ENCODE assay signal across 20 cellular contexts in the genomic region with DNA sequence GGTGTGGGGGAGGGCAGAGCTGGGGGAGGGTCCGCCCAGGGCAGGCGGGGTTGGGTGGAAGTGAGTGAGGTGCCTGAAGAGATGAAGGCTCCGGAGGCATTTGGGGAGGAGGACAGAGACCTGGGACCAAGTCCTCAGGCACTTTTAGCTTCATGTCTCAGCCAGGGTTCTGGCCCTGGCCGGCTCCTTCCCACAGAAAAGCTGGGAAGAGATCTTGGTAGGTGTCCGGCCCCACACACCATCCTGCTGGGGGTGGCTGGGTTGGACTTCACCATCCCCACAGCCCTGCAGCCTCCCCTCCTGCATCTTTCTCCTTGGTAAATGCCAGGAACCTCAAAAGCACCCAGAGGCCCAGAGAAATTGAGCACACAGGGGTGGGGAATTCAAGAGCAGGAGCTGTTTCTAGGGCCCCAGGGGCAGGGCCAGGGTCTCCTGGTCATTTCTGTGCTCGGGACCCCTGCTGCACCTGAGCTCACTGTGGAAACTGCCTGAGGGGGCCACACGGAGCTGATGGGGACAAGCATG.
DNase-seq lines count a peak whose midpoint lies in the region; ATAC-seq and TF ChIP-seq lines count a peak whose summit lies in the region.
"Had no signal": no experiment of that assay in that cellular context is flagged by ENCODE, and none has a peak within 500 bp of the region (broad histone marks: within the 10 kb centered on the region; RNA-seq: fewer than 3 reads in every experiment).

No MANE protein-coding gene starts in this region.

- peaks cover 2 to 5% of the 10 kb centered on the region in 2 experiments; a peak in 3 of 4 replicates for H3K4me1 Mint-ChIP-seq in H9
- H3K4me1 Mint-ChIP-seq: nephron had no signal

- peaks cover 16% of the 10 kb centered on the region for H3K23me2 ChIP-seq in H9 (ENCODE audit: insufficient read length, low read depth, low read length, poor library complexity, severe bottlenecking)

- no peak overlapping the region for H2BK120ac ChIP-seq in H9 (ENCODE audit: low read depth, low read length, poor library complexity, severe bottlenecking)

- H2AFZ ChIP-seq in H9 (ENCODE audit: low read length): no peak overlapping the region

- H2BK5ac ChIP-seq in H9 (ENCODE audit: insufficient read length, low read length): no peak overlapping the region

- H3K9ac ChIP-seq in H9 (ENCODE audit: extremely low read depth, insufficient read length, low read length): no peak overlapping the region

- H4K5ac ChIP-seq in H9 (ENCODE audit: insufficient read length, low read depth, low read length): no peak overlapping the region

- intact Hi-C loops in sciatic nerve (cut with DNase I): no loop called here

- WGBS in H9 (ENCODE audit: extremely low coverage, insufficient read length, low lambda C conversion rate): no CpG with 5 or more reads among the region's 7 CpGs

- no peak for TF ChIP-seq CTCF in H9 (conservative IDR thresholded peaks at IDR 0.05)

- H3K23ac ChIP-seq in H9 (ENCODE audit: insufficient read length, low read depth, low read length): no peak overlapping the region

- H3K9me3 Mint-ChIP-seq in H9: peaks cover 0 to 3% of the 10 kb centered on the region in 2 experiments; a peak in 2 of 5 replicates
- H3K9me3 Mint-ChIP-seq: nephron; stimulated activated naive CD8-positive, alpha-beta T cell treated with anti-CD3 and anti-CD28 coated beads, Interleukin-15, Interleukin-2, amounts not matched to agents 100 ng/mL and 50 ng/mL, for 24 hours had no signal

- no peak overlapping the region for H3K56ac ChIP-seq in H9 (ENCODE audit: insufficient read length, low read depth, low read length)

- H3K4me2 ChIP-seq in H9 (ENCODE audit: insufficient read depth, insufficient read length, low read length): no peak overlapping the region

- no peak overlapping the region for H2BK20ac ChIP-seq in H9 (ENCODE audit: low read depth, low read length, poor library complexity, severe bottlenecking)

- H3T11ph ChIP-seq in H9 (ENCODE audit: low read length): no peak overlapping the region

- H2BK15ac ChIP-seq in H9 (ENCODE audit: low read depth, low read length): no peak overlapping the region

- peak; percentile 13 for DNase-seq in activated CD4-positive, CD25-positive, alpha-beta regulatory T cell treated with anti-CD3 and anti-CD28 coated beads, Interleukin-2, amount 50 U/mL, for 72 hours
- DNase-seq in H9: peak; percentile 24
- peak; percentile 39 for DNase-seq in ecto neural progenitor cell (ENCODE audit: low spot score)
- peak; percentile 21 for DNase-seq in sciatic nerve (ENCODE audit: low spot score)
- DNase-seq in DMS79 treated with DMSO at 0.1 percent for 48 hours (lab: John Stamatoyannopoulos, UW): no peak
- DNase-seq in NCI-H2029 (lab: John Stamatoyannopoulos, UW): no peak
- DNase-seq: anterior cingulate cortex; cerebellar nuclear complex; effector CD8-positive, alpha-beta T cell; MG63; NCI-H1417 treated with DMSO at 0.1 percent for 48 hours; NCI-H524; stimulated activated CD4-positive, alpha-beta T cell treated with anti-CD3 and anti-CD28 coated beads, Interleukin-4, amount 100 ng/mL, for 24 hours; SW 1271 had no signal

- H3K14ac ChIP-seq in H9 (ENCODE audit: insufficient read depth, low read length): no peak overlapping the region

- no peaks in the 10 kb centered on the region for H3K79me1 ChIP-seq in H9 (ENCODE audit: insufficient read depth, low read depth, low read length, poor library complexity, severe bottlenecking)

- H2BK12ac ChIP-seq in H9 (ENCODE audit: insufficient read length, low read depth, low read length): no peak overlapping the region

- no peak overlapping the region for H3K27ac Mint-ChIP-seq in H9
- H3K27ac Mint-ChIP-seq: nephron; stimulated activated naive CD8-positive, alpha-beta T cell treated with anti-CD3 and anti-CD28 coated beads, Interleukin-15, Interleukin-2, amounts not matched to agents 100 ng/mL and 50 ng/mL, for 24 hours had no signal

- no peaks in the 10 kb centered on the region for H3K79me2 ChIP-seq in H9 (ENCODE audit: insufficient read depth, low read length)

- no peak overlapping the region for H3K27ac ChIP-seq in H9 (ENCODE audit: insufficient read length, low read depth, low read length)
- H3K27ac ChIP-seq: 22Rv1, skin epidermis had no signal

- no peak overlapping the region for H3K4me3 Mint-ChIP-seq in H9
- H3K4me3 Mint-ChIP-seq: nephron; stimulated activated naive CD8-positive, alpha-beta T cell treated with anti-CD3 and anti-CD28 coated beads, Interleukin-15, Interleukin-2, amounts not matched to agents 100 ng/mL and 50 ng/mL, for 24 hours had no signal

- peaks cover 3% of the 10 kb centered on the region; the same call in 1 of the 2 replicates for H3K4me1 ChIP-seq in H9 (ENCODE audit: insufficient read depth, low read length)

- no peak overlapping the region for H2AK5ac ChIP-seq in H9 (ENCODE audit: insufficient read length, low read length)

- no peaks in the 10 kb centered on the region for H3K9me3 ChIP-seq in H9 (ENCODE audit: control insufficient read depth, low read depth, low read length)
- H3K9me3 ChIP-seq: MG63 had no signal

- no peak overlapping the region for H3K18ac ChIP-seq in H9 (ENCODE audit: insufficient read length, low read depth, low read length)

- no peak overlapping the region for H4K8ac ChIP-seq in H9 (replicated peaks; ENCODE audit: insufficient read length, low read depth, low read length)

- no peak overlapping the region for H3K4ac ChIP-seq in H9 (ENCODE audit: low read depth, low read length)

- no peak for ATAC-seq in activated CD4-positive, CD25-positive, alpha-beta regulatory T cell treated with anti-CD3 and anti-CD28 coated beads, Interleukin-2, amount 50 U/mL, for 24 hours
- no peak for ATAC-seq in sciatic nerve
- no peak for ATAC-seq in GM21526 (IDR thresholded peaks at IDR 0.05; ENCODE audit: low FRiP score, unreplicated experiment)

- H3K27me3 ChIP-seq in H9 (ENCODE audit: insufficient read depth, low read length): peaks cover 22% of the 10 kb centered on the region; the same call in 1 of the 2 replicates

- no peaks in the 10 kb centered on the region for H4K20me1 ChIP-seq in H9 (ENCODE audit: control insufficient read depth, insufficient read depth, insufficient read length)

- no peak overlapping the region for H4K91ac ChIP-seq in H9 (ENCODE audit: insufficient read length, low read depth, low read length)

- H3K36me3 Mint-ChIP-seq in H9 (ENCODE audit: insufficient read depth in 1 of 3, low read depth in 3 of 3): no peaks in the 10 kb centered on the region

- H3K27me3 Mint-ChIP-seq in H9 (ENCODE audit: low read depth): peaks cover 21% of the 10 kb centered on the region

Comparison
In these comparisons a context has a peak if more than half of its experiments do, and no peak if none do; other contexts are left out.
1. DNase-seq: peak in activated CD4-positive, CD25-positive, alpha-beta regulatory T cell treated with anti-CD3 and anti-CD28 coated beads, Interleukin-2, amount 50 U/mL, for 72 hours (single experiment), H9 (single experiment), ecto neural progenitor cell (single experiment) and sciatic nerve (single experiment); none in DMS79 treated with DMSO at 0.1 percent for 48 hours (single experiment) and NCI-H2029 (single experiment).